Comparison of ENCODE assay signal across 30 cellular contexts in the genomic region with DNA sequence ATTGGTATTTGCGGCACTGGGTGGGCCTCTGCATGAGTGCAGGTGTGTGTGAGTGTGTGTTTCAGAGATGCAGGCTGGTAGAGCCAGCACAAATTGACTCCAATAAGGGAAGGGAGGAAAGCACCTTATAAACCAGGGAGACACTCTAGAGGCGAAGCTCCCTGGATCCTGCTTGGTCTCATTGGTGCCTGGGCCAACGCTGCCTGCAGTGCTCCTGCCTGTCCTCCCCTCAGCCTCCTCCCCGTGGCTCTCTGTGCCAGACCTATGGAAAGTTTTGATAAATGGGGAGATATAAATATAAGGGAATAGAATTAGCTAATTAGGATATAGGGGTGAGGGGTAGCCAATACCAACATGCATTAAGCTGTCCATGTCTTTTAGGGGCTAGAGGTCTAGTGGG. TPM values are rescaled to one million over a fixed set of nuclear protein-coding genes. Genes with fewer than 3 reads are reported as not detected.
A peak's percentile ranks its signal among the peaks of the same experiment; 100 is the strongest.
DNase-seq lines count a peak whose midpoint lies in the region; ATAC-seq, FAIRE-seq and TF ChIP-seq lines count a peak whose summit lies in the region.
"Had no signal": no experiment of that assay in that cellular context is flagged by ENCODE, and none has a peak within 500 bp of the region (broad histone marks: within the 10 kb centered on the region; RNA-seq: fewer than 3 reads in every experiment).

No MANE protein-coding gene starts in this region.

- H3K4me1 ChIP-seq in HepG2 (ENCODE audit: insufficient read depth, low read length) (peaks cover 7% of the 10 kb centered on the region; the same call in 1 of the 2 replicates), right lobe of liver (peaks cover 0 to 7% (median 0%) of the 10 kb centered on the region in 4 donors)
- H3K4me1 ChIP-seq: BE2C, BLaER1 had no signal

- no peak overlapping the region for H3K4me3 Mint-ChIP-seq in chondrocyte (ENCODE audit: unreplicated experiment)
- H3K4me3 Mint-ChIP-seq: CD14-positive monocyte; CD4-positive, alpha-beta memory T cell; CD4-positive, CD25-positive, alpha-beta regulatory T cell; CD8-positive, alpha-beta memory T cell had no signal

- H3K36me3 Mint-ChIP-seq in chondrocyte (ENCODE audit: low read depth), result no peaks in the 10 kb centered on the region
- H3K36me3 Mint-ChIP-seq: CD4-positive, alpha-beta memory T cell; CD4-positive, CD25-positive, alpha-beta regulatory T cell; CD8-positive, alpha-beta memory T cell had no signal

- H3K9me3 Mint-ChIP-seq in chondrocyte (ENCODE audit: low read depth), result no peaks in the 10 kb centered on the region
- H3K9me3 Mint-ChIP-seq: CD4-positive, alpha-beta memory T cell; CD4-positive, CD25-positive, alpha-beta regulatory T cell; CD8-positive, alpha-beta memory T cell had no signal

- no peak overlapping the region for H3K4me2 ChIP-seq in HepG2 (ENCODE audit: low read depth, low read length)
- H3K4me2 ChIP-seq: BLaER1 had no signal

- H3K4me1 Mint-ChIP-seq in chondrocyte (ENCODE audit: low read depth), result peaks cover 8% of the 10 kb centered on the region

- TF ChIP-seq POLR2A in HepG2 (IDR thresholded peaks at IDR 0.05; ENCODE audit: insufficient read depth in 1 of 2, low read depth in 2 of 2, low read length in 2 of 2) (no peak), right lobe of liver (IDR thresholded peaks at IDR 0.05) (no peak)

- 22% methylated on average over 4 of the region's 4 CpGs for WGBS in HepG2 (ENCODE audit: low lambda C conversion rate)
- WGBS in right lobe of liver (ENCODE audit: insufficient coverage, low coverage, low lambda C conversion rate, missing lambda C conversion rate), result 90% methylated on average over 4 of the region's 4 CpGs

- H3K36me3 ChIP-seq in HepG2 (replicated peaks in 1 of 2; ENCODE audit: control insufficient read depth in 1 of 2, insufficient read depth in 2 of 2, low read length in 2 of 2) (no peaks in the 10 kb centered on the region), right lobe of liver (no peaks in the 10 kb centered on the region)
- H3K36me3 ChIP-seq: BE2C, BLaER1 had no signal

- no peak overlapping the region for H3K27ac ChIP-seq in HepG2 (ENCODE audit: extremely low read length, insufficient read depth, low read length)
- H3K27ac ChIP-seq in right lobe of liver, result no peak overlapping the region
- H3K27ac ChIP-seq: BLaER1 had no signal

- H2AFZ ChIP-seq in HepG2 (ENCODE audit: low read length), result no peak overlapping the region

- H3K4me3 ChIP-seq in HepG2 (replicated peaks in 1 of 3; ENCODE audit: insufficient read depth in 1 of 3, low read depth in 2 of 3, low read length in 3 of 3) (no peak overlapping the region), right lobe of liver (no peak overlapping the region)
- H3K4me3 ChIP-seq: BLaER1, GM12878 had no signal

- TF ChIP-seq RAD21 in HepG2 (CRISPR knock-in tag; IDR thresholded peaks at IDR 0.05), result no peak

- TF ChIP-seq CTCF in HepG2 (CRISPR knock-in tag; IDR thresholded peaks at IDR 0.05), result no peak
- TF ChIP-seq CTCF in right lobe of liver (IDR thresholded peaks at IDR 0.05), result no peak
- TF ChIP-seq CTCF in chondrocyte (IDR thresholded peaks at IDR 0.05), result no peak

- intact Hi-C loops in HepG2 (cut with micrococcal nuclease; ENCODE audit: unreplicated experiment) (no loop called here), right lobe of liver (cut with DNase I) (loop anchor here in 1 of 2 donors (10.0 kb wide), 1 partner anchor 487 kb away; no protein-coding TSS in a partner anchor)

- POLR2A ChIA-PET in HepG2 (lab: Yijun Ruan, JAX), result no interaction called here

- TF ChIP-seq EP300 in HepG2 (IDR thresholded peaks at IDR 0.05; ENCODE audit: low read depth in 2 of 2, low read length in 2 of 2), result no peak
- no peak for TF ChIP-seq EP300 in HepG2 (CRISPR knock-in tag; IDR thresholded peaks at IDR 0.05; ENCODE audit: borderline replicate concordance)

- no peak overlapping the region for H3K9ac ChIP-seq in HepG2 (ENCODE audit: insufficient read depth, low read depth, low read length)
- H3K9ac ChIP-seq: BLaER1 had no signal

- BruUV-seq in HepG2 (replicated peaks; lab: Mats Ljungman, UMichigan), result no TSS peak

- H3K27ac Mint-ChIP-seq in chondrocyte (ENCODE audit: unreplicated experiment), result no peak overlapping the region
- H3K27ac Mint-ChIP-seq: CD14-positive monocyte; CD4-positive, alpha-beta memory T cell; CD4-positive, CD25-positive, alpha-beta regulatory T cell; CD8-positive, alpha-beta memory T cell had no signal

- in situ Hi-C loops in HepG2 (cut with HindIII; ENCODE audit: extremely low pct_ligation_motif_present, low pct_unique_long_range_greater_than_20kb), result no loop called here

- ATAC-seq in HepG2 (no peak), right lobe of liver (no peak)
- ATAC-seq: GM12878 had no signal

- DNase-seq in HepG2 (ENCODE audit: low spot score) (no peak), right lobe of liver (no peak), chondrocyte (ENCODE audit: low spot score) (peak; percentile 61), medulla oblongata (ENCODE audit: extremely low spot score) (no peak), SIG-M5 (lab: John Stamatoyannopoulos, UW) (no peak)
- DNase-seq: 8988T; ACHN; BE2C; C1 segment of cervical spinal cord; CD4-positive, alpha-beta memory T cell; CD4-positive, CD25-positive, alpha-beta regulatory T cell; CD8-positive, alpha-beta memory T cell; COR-L47; DMS 273 treated with DMSO at 0.1 percent for 48 hours; DMS153; DMS53; DMS79; DND-41; EL; GDM1 had no signal

- CTCF ChIA-PET in HepG2 (lab: Yijun Ruan, JAX; ENCODE audit: low intra/inter-chr PET ratio, low total read pairs), result no interaction called here

- H4K20me1 ChIP-seq in HepG2 (ENCODE audit: insufficient read depth, low read length), result no peaks in the 10 kb centered on the region
- H4K20me1 ChIP-seq: BLaER1 had no signal

- H3K79me2 ChIP-seq in HepG2 (ENCODE audit: insufficient read depth, low read length), result no peaks in the 10 kb centered on the region

- no peaks in the 10 kb centered on the region for H3K9me3 ChIP-seq in HepG2 (ENCODE audit: low read length)
- H3K9me3 ChIP-seq in right lobe of liver, result no peaks in the 10 kb centered on the region
- H3K9me3 ChIP-seq: BE2C, BLaER1 had no signal

- peaks cover 3 to 30% of the 10 kb centered on the region in 2 experiments for H3K27me3 ChIP-seq in HepG2 (ENCODE audit: control insufficient read depth in 1 of 2, insufficient read depth in 2 of 2, low read length in 2 of 2)
- H3K27me3 ChIP-seq in right lobe of liver, result no peaks in the 10 kb centered on the region
- H3K27me3 ChIP-seq: BE2C had no signal

- FAIRE-seq in HepG2 (lab: Jason Lieb, UNC), result no peak
- FAIRE-seq: A204.1, GM12878, GM12892, GM18507 had no signal

- peaks cover 11% of the 10 kb centered on the region for H3K27me3 Mint-ChIP-seq in chondrocyte (ENCODE audit: low read depth)

RNA-seq across cellular contexts. Expression of a gene that starts 2.6 kb away (rescaled TPM):
- not detected in 2 replicates for total RNA-seq in HepG2 (2016; rRNA removed; fragmentation: Illumina TruSeq; extraction: Trizol)
- not detected in 2 replicates for total RNA-seq in HepG2 (2016; cell fraction: cytosol; rRNA removed; fragmentation: Illumina TruSeq; extraction: Trizol; ENCODE audit: low read depth)
- not detected in 2 replicates for total RNA-seq in HepG2 (2016; cell fraction: insoluble cytoplasmic fraction; rRNA removed; fragmentation: Illumina TruSeq; extraction: Trizol)
- total RNA-seq in HepG2 (2016; cell fraction: membrane; rRNA removed; fragmentation: Illumina TruSeq; extraction: Trizol), result not detected in 2 replicates
- not detected in 2 replicates for total RNA-seq in HepG2 (2016; cell fraction: nucleus; rRNA removed; fragmentation: Illumina TruSeq; extraction: Trizol)
- 0.01 TPM in 1 of 2 replicates, not detected in the other for polyA plus RNA-seq in HepG2 (2011; rRNA removed)
- 0.03 TPM in 1 of 2 replicates, not detected in the other for polyA plus RNA-seq in HepG2 (2011; cell fraction: cytosol; rRNA removed)
- not detected in 2 replicates for polyA plus RNA-seq in HepG2 (2011; cell fraction: nucleus; rRNA removed)
- polyA plus RNA-seq in HepG2 (2012), result not detected in 2 replicates
- not detected in 2 replicates for polyA plus RNA-seq in HepG2 (2016; cell fraction: cytosol; fragmentation: Illumina TruSeq; extraction: Trizol; ENCODE audit: low read depth)
- polyA plus RNA-seq in HepG2 (2016; cell fraction: insoluble cytoplasmic fraction; fragmentation: Illumina TruSeq; extraction: Trizol; ENCODE audit: low read depth), result not detected in 2 replicates
- not detected in 2 replicates for polyA plus RNA-seq in HepG2 (2016; cell fraction: membrane; fragmentation: Illumina TruSeq; extraction: Trizol; ENCODE audit: low read depth)
- not detected in 2 replicates for polyA plus RNA-seq in HepG2 (2016; cell fraction: nucleus; fragmentation: Illumina TruSeq; extraction: Trizol; ENCODE audit: insufficient read depth, low read depth)
- polyA minus RNA-seq in HepG2 (2011; rRNA and poly(A)+ RNA removed; ENCODE audit: low replicate concordance), result not detected in 2 replicates
- not detected in 2 replicates for polyA minus RNA-seq in HepG2 (2011; cell fraction: cytosol; rRNA and poly(A)+ RNA removed)
- not detected in 2 replicates for polyA minus RNA-seq in HepG2 (2011; cell fraction: nucleus; rRNA and poly(A)+ RNA removed)
- not detected for total RNA-seq in right lobe of liver
- total RNA-seq in chondrocyte, result not detected in 3 replicates
- total RNA-seq: A673; CD4-positive, alpha-beta memory T cell; CD4-positive, CD25-positive, alpha-beta regulatory T cell; CD8-positive, alpha-beta memory T cell; Daoy; G401; GM12878 had no signal
- polyA plus RNA-seq: AG04450; CD14-positive monocyte; CD4-positive, alpha-beta memory T cell; CD4-positive, CD25-positive, alpha-beta regulatory T cell; CD8-positive, alpha-beta memory T cell; GM12878 had no signal

RNA-seq across cellular contexts. Expression of a gene that starts 20.9 kb away (rescaled TPM):
- total RNA-seq in HepG2 (2016; rRNA removed; fragmentation: Illumina TruSeq; extraction: Trizol), result not detected in 2 replicates
- total RNA-seq in HepG2 (2016; cell fraction: cytosol; rRNA removed; fragmentation: Illumina TruSeq; extraction: Trizol; ENCODE audit: low read depth), result not detected in 2 replicates
- not detected in 2 replicates for total RNA-seq in HepG2 (2016; cell fraction: insoluble cytoplasmic fraction; rRNA removed; fragmentation: Illumina TruSeq; extraction: Trizol)
- total RNA-seq in HepG2 (2016; cell fraction: membrane; rRNA removed; fragmentation: Illumina TruSeq; extraction: Trizol), result not detected in 2 replicates
- total RNA-seq in HepG2 (2016; cell fraction: nucleus; rRNA removed; fragmentation: Illumina TruSeq; extraction: Trizol), result not detected in 2 replicates
- not detected in 2 replicates for polyA plus RNA-seq in HepG2 (2011; rRNA removed)
- 0.04 TPM in 1 of 2 replicates, not detected in the other for polyA plus RNA-seq in HepG2 (2011; cell fraction: cytosol; rRNA removed)
- not detected in 2 replicates for polyA plus RNA-seq in HepG2 (2011; cell fraction: nucleus; rRNA removed)
- polyA plus RNA-seq in HepG2 (2012), result not detected in 2 replicates
- polyA plus RNA-seq in HepG2 (2016; cell fraction: cytosol; fragmentation: Illumina TruSeq; extraction: Trizol; ENCODE audit: low read depth), result not detected in 2 replicates
- not detected in 2 replicates for polyA plus RNA-seq in HepG2 (2016; cell fraction: insoluble cytoplasmic fraction; fragmentation: Illumina TruSeq; extraction: Trizol; ENCODE audit: low read depth)
- not detected in 2 replicates for polyA plus RNA-seq in HepG2 (2016; cell fraction: membrane; fragmentation: Illumina TruSeq; extraction: Trizol; ENCODE audit: low read depth)
- polyA plus RNA-seq in HepG2 (2016; cell fraction: nucleus; fragmentation: Illumina TruSeq; extraction: Trizol; ENCODE audit: insufficient read depth, low read depth), result not detected in 2 replicates
- polyA minus RNA-seq in HepG2 (2011; rRNA and poly(A)+ RNA removed; ENCODE audit: low replicate concordance), result not detected in 2 replicates
- polyA minus RNA-seq in HepG2 (2011; cell fraction: cytosol; rRNA and poly(A)+ RNA removed), result not detected in 2 replicates
- polyA minus RNA-seq in HepG2 (2011; cell fraction: nucleus; rRNA and poly(A)+ RNA removed), result not detected in 2 replicates
- under 1 TPM in 2 of 6 experiments, not detected in 4; 0.20 to 0.31 TPM for total RNA-seq in right lobe of liver
- total RNA-seq in chondrocyte, result not detected in 3 replicates
- total RNA-seq: A673; CD4-positive, alpha-beta memory T cell; CD4-positive, CD25-positive, alpha-beta regulatory T cell; CD8-positive, alpha-beta memory T cell; Daoy; G401; GM12878 had no signal
- polyA plus RNA-seq: AG04450; CD14-positive monocyte; CD4-positive, alpha-beta memory T cell; CD4-positive, CD25-positive, alpha-beta regulatory T cell; CD8-positive, alpha-beta memory T cell; GM12878 had no signal

RNA-seq across cellular contexts. Expression of a gene that starts 38.0 kb away (rescaled TPM):
- 31.2 and 80.5 TPM in 2 replicates for total RNA-seq in HepG2 (2016; rRNA removed; fragmentation: Illumina TruSeq; extraction: Trizol)
- 3.3 and 3.9 TPM in 2 replicates for total RNA-seq in HepG2 (2016; cell fraction: cytosol; rRNA removed; fragmentation: Illumina TruSeq; extraction: Trizol; ENCODE audit: low read depth)
- 27.3 and 85.1 TPM in 2 replicates for total RNA-seq in HepG2 (2016; cell fraction: insoluble cytoplasmic fraction; rRNA removed; fragmentation: Illumina TruSeq; extraction: Trizol)
- total RNA-seq in HepG2 (2016; cell fraction: membrane; rRNA removed; fragmentation: Illumina TruSeq; extraction: Trizol), result 12.6 and 13.1 TPM in 2 replicates
- 73.8 and 95.4 TPM in 2 replicates for total RNA-seq in HepG2 (2016; cell fraction: nucleus; rRNA removed; fragmentation: Illumina TruSeq; extraction: Trizol)
- 33.3 and 80.9 TPM in 2 replicates for polyA plus RNA-seq in HepG2 (2011; rRNA removed)
- polyA plus RNA-seq in HepG2 (2011; cell fraction: cytosol; rRNA removed), result 36.4 and 38.7 TPM in 2 replicates
- 62.0 and 98.2 TPM in 2 replicates for polyA plus RNA-seq in HepG2 (2011; cell fraction: nucleus; rRNA removed)
- 77.5 and 98.1 TPM in 2 replicates for polyA plus RNA-seq in HepG2 (2012)
- 3.3 and 3.7 TPM in 2 replicates for polyA plus RNA-seq in HepG2 (2016; cell fraction: cytosol; fragmentation: Illumina TruSeq; extraction: Trizol; ENCODE audit: low read depth)
- 24.9 and 30.2 TPM in 2 replicates for polyA plus RNA-seq in HepG2 (2016; cell fraction: insoluble cytoplasmic fraction; fragmentation: Illumina TruSeq; extraction: Trizol; ENCODE audit: low read depth)
- polyA plus RNA-seq in HepG2 (2016; cell fraction: membrane; fragmentation: Illumina TruSeq; extraction: Trizol; ENCODE audit: low read depth), result 6.3 and 7.0 TPM in 2 replicates
- 132 and 143 TPM in 2 replicates for polyA plus RNA-seq in HepG2 (2016; cell fraction: nucleus; fragmentation: Illumina TruSeq; extraction: Trizol; ENCODE audit: insufficient read depth, low read depth)
- polyA minus RNA-seq in HepG2 (2011; rRNA and poly(A)+ RNA removed; ENCODE audit: low replicate concordance), result 63.1 and 66.1 TPM in 2 replicates
- 26.8 and 38.6 TPM in 2 replicates for polyA minus RNA-seq in HepG2 (2011; cell fraction: cytosol; rRNA and poly(A)+ RNA removed)
- 15.3 and 25.5 TPM in 2 replicates for polyA minus RNA-seq in HepG2 (2011; cell fraction: nucleus; rRNA and poly(A)+ RNA removed)
- 10 to 100 TPM; 16.4 to 41.4 (median 31.3) TPM for total RNA-seq in right lobe of liver
- 0.41 to 0.60 TPM (median 0.53 TPM) in 3 replicates for total RNA-seq in chondrocyte
- total RNA-seq: CD4-positive, alpha-beta memory T cell; CD4-positive, CD25-positive, alpha-beta regulatory T cell; CD8-positive, alpha-beta memory T cell; G401 had no signal
- polyA plus RNA-seq: CD14-positive monocyte; CD4-positive, alpha-beta memory T cell; CD4-positive, CD25-positive, alpha-beta regulatory T cell; CD8-positive, alpha-beta memory T cell had no signal
